15 cellular contexts compared by ENCODE assay signal in the genomic region with DNA sequence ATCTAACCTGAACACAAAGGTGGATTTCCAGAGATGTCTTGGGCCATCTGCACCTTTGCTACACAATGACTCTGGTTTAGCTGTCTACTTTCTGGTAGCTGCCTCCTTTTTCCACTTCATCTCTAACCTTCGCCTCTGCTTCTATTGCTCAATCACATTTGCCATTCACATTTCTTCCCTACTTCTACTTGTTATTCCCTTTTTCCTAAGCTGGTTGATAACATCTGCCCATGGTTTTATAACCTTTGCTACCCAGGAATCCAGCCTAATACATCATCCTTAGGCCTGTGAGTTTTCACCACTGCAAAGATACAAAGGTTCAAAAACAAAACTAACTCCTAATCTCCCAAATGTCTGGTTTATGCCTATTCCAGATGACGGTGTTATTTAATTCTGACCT. TPM values are rescaled to one million over a fixed set of nuclear protein-coding genes. Genes with fewer than 3 reads are reported as not detected.
DNase-seq lines count a peak whose midpoint lies in the region; ATAC-seq, FAIRE-seq and TF ChIP-seq lines count a peak whose summit lies in the region.
"Had no signal": no experiment of that assay in that cellular context is flagged by ENCODE, and none has a peak within 500 bp of the region (broad histone marks: within the 10 kb centered on the region; RNA-seq: fewer than 3 reads in every experiment).

No MANE protein-coding gene starts in this region.

- H3K36me3 Mint-ChIP-seq in chondrocyte (ENCODE audit: low read depth) (peaks cover 5% of the 10 kb centered on the region), nephron progenitor cell (ENCODE audit: low read depth) (peaks cover 54% of the 10 kb centered on the region)
- H3K36me3 Mint-ChIP-seq in stimulated activated memory B cell treated with anti-CD40 and anti-IgM and Interleukin-4, amounts not matched to agents 10 μg/mL and 1 μg/mL and 100 μg/mL, for 72 hours = peaks cover 8% of the 10 kb centered on the region

- H3K4me3 Mint-ChIP-seq in chondrocyte (ENCODE audit: unreplicated experiment) (no peak overlapping the region), nephron progenitor cell (no peak overlapping the region)
- no peak overlapping the region for H3K4me3 Mint-ChIP-seq in stimulated activated memory B cell treated with anti-CD40 and anti-IgM and Interleukin-4, amounts not matched to agents 10 μg/mL and 1 μg/mL and 100 μg/mL, for 72 hours
- H3K4me3 Mint-ChIP-seq: CD8-positive, alpha-beta T cell had no signal

- H3K27ac Mint-ChIP-seq in chondrocyte (ENCODE audit: unreplicated experiment) = peak overlapping the region; percentile 2
- H3K27ac Mint-ChIP-seq in nephron progenitor cell = peak overlapping the region; percentile 77
- H3K27ac Mint-ChIP-seq in stimulated activated memory B cell treated with anti-CD40 and anti-IgM and Interleukin-4, amounts not matched to agents 10 μg/mL and 1 μg/mL and 100 μg/mL, for 72 hours = no peak overlapping the region
- H3K27ac Mint-ChIP-seq: CD8-positive, alpha-beta T cell had no signal

- H3K9me3 ChIP-seq in HEK293 (ENCODE audit: control insufficient read depth, insufficient read depth, low read depth, low read length) (no peaks in the 10 kb centered on the region), gastrocnemius medialis (no peaks in the 10 kb centered on the region)

- CTCF ChIA-PET in HEK293 (lab: Yijun Ruan, JAX) = interaction anchor here (0.6 kb wide), 1 partner anchor 112 kb away, joined by 3 read pairs; no protein-coding TSS in a partner anchor

- peak; percentile 82 for FAIRE-seq in GM12891 (lab: Jason Lieb, UNC)

- intact Hi-C loops in gastrocnemius medialis (cut with DNase I; ENCODE audit: low total_unique reads) = no loop called here

- H3K27ac ChIP-seq in HEK293 (ENCODE audit: extremely low read depth, low read depth, low read length) (no peak overlapping the region), gastrocnemius medialis (peak overlapping the region in 1 of 4 donors; percentile 2)

- peaks cover 6% of the 10 kb centered on the region for H3K4me1 ChIP-seq in HEK293 (ENCODE audit: control insufficient read depth, insufficient read depth, low read length)
- H3K4me1 ChIP-seq in gastrocnemius medialis = peaks cover 7 to 31% of the 10 kb centered on the region in 2 donors

- H3K27me3 Mint-ChIP-seq in chondrocyte (ENCODE audit: low read depth) = no peaks in the 10 kb centered on the region
- no peaks in the 10 kb centered on the region for H3K27me3 Mint-ChIP-seq in nephron progenitor cell (ENCODE audit: low read depth, poor library complexity)
- no peaks in the 10 kb centered on the region for H3K27me3 Mint-ChIP-seq in stimulated activated memory B cell treated with anti-CD40 and anti-IgM and Interleukin-4, amounts not matched to agents 10 μg/mL and 1 μg/mL and 100 μg/mL, for 72 hours

- TF ChIP-seq CTCF in HEK293 (tag by site-specific recombination; IDR thresholded peaks at IDR 0.05) = no peak
- no peak for TF ChIP-seq CTCF in chondrocyte (IDR thresholded peaks at IDR 0.05)
- no peak for TF ChIP-seq CTCF in nephron progenitor cell (IDR thresholded peaks at IDR 0.05)
- TF ChIP-seq CTCF in gastrocnemius medialis (IDR thresholded peaks at IDR 0.05 in 4 of 5, conservative IDR thresholded peaks at IDR 0.05 in 1 of 5) = no peak

- TF ChIP-seq POLR2A in GM12891 (IDR thresholded peaks at IDR 0.05; ENCODE audit: low read depth, low read length) = no peak
- TF ChIP-seq POLR2A in gastrocnemius medialis (IDR thresholded peaks at IDR 0.05) = no peak

- peaks cover 12% of the 10 kb centered on the region for H3K4me1 Mint-ChIP-seq in chondrocyte (ENCODE audit: low read depth)
- peaks cover 40% of the 10 kb centered on the region for H3K4me1 Mint-ChIP-seq in nephron progenitor cell
- peaks cover 49% of the 10 kb centered on the region for H3K4me1 Mint-ChIP-seq in stimulated activated memory B cell treated with anti-CD40 and anti-IgM and Interleukin-4, amounts not matched to agents 10 μg/mL and 1 μg/mL and 100 μg/mL, for 72 hours

- H3K36me3 ChIP-seq in HEK293 (ENCODE audit: control insufficient read depth in 2 of 2, insufficient read depth in 1 of 2, low read length in 2 of 2) = peaks cover 0 to 8% of the 10 kb centered on the region in 2 experiments; a peak in 1 of 3 replicates
- no peaks in the 10 kb centered on the region for H3K36me3 ChIP-seq in gastrocnemius medialis

- no peak for DNase-seq in GM12891 (ENCODE audit: insufficient read length, low spot score)
- no peak for DNase-seq in chondrocyte (ENCODE audit: low spot score)
- DNase-seq in nephron progenitor cell = no peak
- DNase-seq in ACHN = no peak
- no peak for DNase-seq in NCI-H2227 (lab: John Stamatoyannopoulos, UW; ENCODE audit: unreplicated experiment)
- no peak for DNase-seq in gastrocnemius medialis
- DNase-seq: CD8-positive, alpha-beta T cell; HCEC 1CT; NCI-H1092 treated with DMSO at 0.1 percent for 48 hours; NCI-H1694; NCI-H345; NCI-H526; SIG-M5 had no signal

- POLR2A ChIA-PET in HEK293 (lab: Yijun Ruan, JAX) = interaction anchor here (0.6 to 0.9 kb wide), 2 partner anchors 11 to 15 kb away, joined by 4 to 9 read pairs; no protein-coding TSS in a partner anchor

- H3K9me3 Mint-ChIP-seq in chondrocyte (ENCODE audit: low read depth) (no peaks in the 10 kb centered on the region), nephron progenitor cell (no peaks in the 10 kb centered on the region)
- H3K9me3 Mint-ChIP-seq in stimulated activated memory B cell treated with anti-CD40 and anti-IgM and Interleukin-4, amounts not matched to agents 10 μg/mL and 1 μg/mL and 100 μg/mL, for 72 hours = no peaks in the 10 kb centered on the region
- H3K9me3 Mint-ChIP-seq: CD8-positive, alpha-beta T cell had no signal

- H3K27me3 ChIP-seq in gastrocnemius medialis = no peaks in the 10 kb centered on the region

- ATAC-seq in gastrocnemius medialis = no peak
- ATAC-seq in stimulated activated memory B cell treated with anti-CD40 and anti-IgM and Interleukin-4, amounts not matched to agents 10 μg/mL and 1 μg/mL and 100 μg/mL, for 72 hours = no peak
- ATAC-seq: CD8-positive, alpha-beta T cell had no signal

- in situ Hi-C loops in ACHN (cut with HindIII; ENCODE audit: low pct_ligation_motif_present, low pct_unique_long_range_greater_than_20kb, low sequenced_read_pairs) (no loop called here), gastrocnemius medialis (cut with MboI; ENCODE audit: low sequenced_read_pairs in 4 of 4) (no loop called here)

- H3K4me3 ChIP-seq in HEK293 (ENCODE audit: low read depth, low read length) = no peak overlapping the region
- H3K4me3 ChIP-seq in gastrocnemius medialis = no peak overlapping the region

TF ChIP-seq in GM12891, 5 proteins besides CTCF, POLR2A, EP300 and RAD21:
- TF ChIP-seq SPI1 (IDR thresholded peaks at IDR 0.05; ENCODE audit: low read depth, low read length) (no peak), POLR2AphosphoS5 (IDR thresholded peaks at IDR 0.05; ENCODE audit: low read depth, low read length) (no peak), PAX5 (IDR thresholded peaks at IDR 0.05; ENCODE audit: insufficient read depth, low read length, severe bottlenecking) (no peak), POU2F2 (IDR thresholded peaks at IDR 0.05; ENCODE audit: low read depth, low read length) (no peak), TAF1 (IDR thresholded peaks at IDR 0.05; ENCODE audit: low read depth, low read length) (no peak)
TF ChIP-seq in GM12891: peak in this region for 0.

TF ChIP-seq in HEK293, 187 proteins besides CTCF, POLR2A, EP300 and RAD21 (continues in another document):
- TF ChIP-seq INSM2 (tag by site-specific recombination; IDR thresholded peaks at IDR 0.05) = no peak
- TF ChIP-seq AEBP2 (tag by site-specific recombination; IDR thresholded peaks at IDR 0.05; ENCODE audit: borderline replicate concordance) = no peak
- TF ChIP-seq MEIS1 (CRISPR knock-in tag; IDR thresholded peaks at IDR 0.05; ENCODE audit: borderline replicate concordance) = no peak
- TF ChIP-seq TCF7L2 (IDR thresholded peaks at IDR 0.05; ENCODE audit: borderline replicate concordance, low read depth, low read length) = no peak
- peak; percentile 69 for TF ChIP-seq PRDM6 (tag by site-specific recombination; IDR thresholded peaks at IDR 0.05)
- no peak for TF ChIP-seq ZNF10 (tag by site-specific recombination; IDR thresholded peaks at IDR 0.05)

RNA-seq across cellular contexts. Expression of gene SPPL3, which starts 13.2 kb away (rescaled TPM):
- 11.1 TPM for polyA plus RNA-seq in GM12891 (2012; ENCODE audit: low read depth, missing spikeins)
- total RNA-seq in chondrocyte (45.7 to 53.6 TPM (median 51.3 TPM) in 3 replicates), gastrocnemius medialis (10 to 100 TPM; 10.1 to 21.3 (median 10.6) TPM)
